1 cellular context compared by ENCODE assay signal in genomic region chr16:55622302-55622701, GRCh38.
TF ChIP-seq lines count a peak whose summit lies in the region.

No MANE protein-coding gene starts in this region.

TF ChIP-seq in K562, 482 proteins besides CTCF, POLR2A, EP300 and RAD21:
- TF ChIP-seq ZEB2 (IDR thresholded peaks at IDR 0.05) (no peak), ZNF395 (CRISPR knock-in tag; IDR thresholded peaks at IDR 0.05) (peak; percentile 27; the same call in 1 of the 2 replicates)
